In genomic region chr6:44002591-44003344, GRCh38 we compare ENCODE assay signal across 8 cellular contexts.
DNase-seq lines count a peak whose midpoint lies in the region; ATAC-seq, FAIRE-seq and TF ChIP-seq lines count a peak whose summit lies in the region.

No MANE protein-coding gene starts in this region.

- H3K4me3 ChIP-seq in pancreas (peak overlapping the region in 2 of 4 donors; percentile 27 to 33), tibial nerve (peak overlapping the region; percentile 24 to 52 (median 40))

- H3K4me1 ChIP-seq in foreskin keratinocyte, result peaks cover 20% of the 10 kb centered on the region
- peaks cover 0 to 3% (median 0%) of the 10 kb centered on the region in 3 donors for H3K4me1 ChIP-seq in pancreas
- H3K4me1 ChIP-seq in tibial nerve, result peaks cover 0 to 30% (median 12%) of the 10 kb centered on the region in 4 donors

- H3K36me3 ChIP-seq in pancreas (no peaks in the 10 kb centered on the region), tibial nerve (no peaks in the 10 kb centered on the region)

- intact Hi-C loops in pancreas (cut with DNase I), result no loop called here

- H3K9me3 ChIP-seq in pancreas (no peaks in the 10 kb centered on the region), tibial nerve (no peaks in the 10 kb centered on the region)

- H3K27ac ChIP-seq in foreskin keratinocyte (no peak overlapping the region), pancreas (peak overlapping the region; percentile 82 to 88 (median 86)), tibial nerve (peak overlapping the region in 2 of 4 donors; percentile 1 to 62)

- DNase-seq in NCI-H2081 (lab: John Stamatoyannopoulos, UW) (peak; percentile 49 to 61), NCI-H2081 treated with DMSO at 0.1 percent for 48 hours (lab: John Stamatoyannopoulos, UW) (no peak), NCI-H524 treated with DMSO at 0.1 percent for 48 hours (lab: John Stamatoyannopoulos, UW) (peak; percentile 58), foreskin keratinocyte (no peak), pancreas (peak in 5 of 6 donors; percentile 57 to 81 (median 71)), tibial nerve (ENCODE audit: low spot score in 2 of 2) (no peak), occipital lobe (lab: John Stamatoyannopoulos, UW) (no peak)
- DNase-seq in activated T-helper 1 cell treated with anti-CD3 and anti-CD28 coated beads, Interleukin-2, amount 50 U/mL, for 16 hours (ENCODE audit: low read depth in 1 of 2, low spot score in 1 of 2), result peak; percentile 18 to 36

- peaks cover 26% of the 10 kb centered on the region for H3K27me3 ChIP-seq in foreskin keratinocyte
- H3K27me3 ChIP-seq in pancreas, result no peaks in the 10 kb centered on the region
- peaks cover 0 to 25% of the 10 kb centered on the region in 2 donors for H3K27me3 ChIP-seq in tibial nerve

- TF ChIP-seq CTCF in foreskin keratinocyte (conservative IDR thresholded peaks at IDR 0.05), result peak; percentile 49
- TF ChIP-seq CTCF in pancreas (IDR thresholded peaks at IDR 0.05), result no peak
- peak in 1 of 5 experiments; percentile 18 for TF ChIP-seq CTCF in tibial nerve (IDR thresholded peaks at IDR 0.05)

- no peak for TF ChIP-seq EP300 in tibial nerve (IDR thresholded peaks at IDR 0.05)

- WGBS in pancreas, 2 donors, result 22 to 30% methylated on average over 64 to 76 of the region's 76 CpGs
- WGBS in tibial nerve, 2 donors, result 4 to 8% methylated on average over 36 to 67 of the region's 76 CpGs

- ATAC-seq in foreskin keratinocyte, result peak; percentile 49
- peak; percentile 72 to 80 (median 75) for ATAC-seq in pancreas

- no peak for TF ChIP-seq POLR2A in tibial nerve (IDR thresholded peaks at IDR 0.05)

- FAIRE-seq in pancreas (lab: Jason Lieb, UNC), result no peak

Comparison
In these comparisons a context has a peak if more than half of its experiments do, and no peak if none do; other contexts are left out.
1. DNase-seq: peak in NCI-H2081 (2 of 2), NCI-H524 treated with DMSO at 0.1 percent for 48 hours (single experiment), activated T-helper 1 cell treated with anti-CD3 and anti-CD28 coated beads, Interleukin-2, amount 50 U/mL, for 16 hours (2 of 2) and pancreas (5 of 6); none in NCI-H2081 treated with DMSO at 0.1 percent for 48 hours (single experiment), foreskin keratinocyte (0 of 2), tibial nerve (0 of 2) and occipital lobe (single experiment).